In the genomic region with DNA sequence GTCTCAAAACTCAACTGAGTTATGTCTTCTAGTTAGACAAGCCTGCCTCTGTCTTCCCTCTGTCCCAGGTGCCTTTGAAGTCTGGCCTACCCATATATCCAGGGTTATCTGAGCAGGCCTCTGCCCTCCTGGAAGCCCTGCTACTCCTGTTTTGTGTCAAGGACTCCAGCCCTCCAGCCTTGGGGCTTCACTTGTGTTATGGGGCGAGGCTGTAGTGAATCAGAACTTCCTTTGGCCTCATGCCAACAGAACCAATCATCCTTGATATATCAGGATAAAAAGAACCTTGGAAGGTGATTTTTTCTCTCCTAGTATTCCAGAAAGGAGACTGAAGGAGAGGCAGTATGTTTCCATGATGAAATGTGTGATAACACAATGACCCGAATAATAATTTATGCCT, we compare ENCODE assay signal across 25 cellular contexts. TPM values are rescaled to one million over a fixed set of nuclear protein-coding genes. Genes with fewer than 3 reads are reported as not detected.
A peak's percentile ranks its signal among the peaks of the same experiment; 100 is the strongest.
DNase-seq lines count a peak whose midpoint lies in the region; ATAC-seq, FAIRE-seq and TF ChIP-seq lines count a peak whose summit lies in the region.
"Had no signal": no experiment of that assay in that cellular context is flagged by ENCODE, and none has a peak within 500 bp of the region (broad histone marks: within the 10 kb centered on the region; RNA-seq: fewer than 3 reads in every experiment).

No MANE protein-coding gene starts in this region.

- ATAC-seq in GM19395 (IDR thresholded peaks at IDR 0.05; ENCODE audit: unreplicated experiment) = no peak
- ATAC-seq: CD8-positive, alpha-beta T cell had no signal

- peak overlapping the region; percentile 51 for H3K27ac ChIP-seq in RWPE1
- H3K27ac ChIP-seq: 22Rv1, C4-2B, SJSA1 had no signal

- no peaks in the 10 kb centered on the region for H3K36me3 ChIP-seq in bronchial epithelial cell (ENCODE audit: control insufficient read depth, insufficient read depth, low read length)
- H3K36me3 ChIP-seq: HAP-1, SJSA1 had no signal

- POLR2A ChIA-PET in RWPE1 (lab: Yijun Ruan, JAX; ENCODE audit: low non-redundant PET) = no interaction called here

- TF ChIP-seq CTCF in RWPE1 (conservative IDR thresholded peaks at IDR 0.05; ENCODE audit: low read depth) (no peak), bronchial epithelial cell (IDR thresholded peaks at IDR 0.05; ENCODE audit: insufficient read depth, low read length, severe bottlenecking) (no peak)

- no peak for FAIRE-seq in bronchial epithelial cell (lab: Jason Lieb, UNC)
- FAIRE-seq: GM19239 had no signal

- no peak overlapping the region for H3K4me3 ChIP-seq in bronchial epithelial cell (ENCODE audit: low read depth, low read length)
- H3K4me3 ChIP-seq: HAP-1, SJSA1 had no signal

- no peaks in the 10 kb centered on the region for H3K27me3 ChIP-seq in bronchial epithelial cell (ENCODE audit: control insufficient read depth, insufficient read depth, low read length)
- H3K27me3 ChIP-seq: SJSA1 had no signal

- CTCF ChIA-PET in RWPE1 (lab: Yijun Ruan, JAX) = no interaction called here

- DNase-seq in DMS 273 (lab: John Stamatoyannopoulos, UW; ENCODE audit: unreplicated experiment) = peak; percentile 18
- no peak for DNase-seq in DMS 273 treated with DMSO at 0.1 percent for 48 hours (lab: John Stamatoyannopoulos, UW)
- peak; percentile 19 for DNase-seq in RWPE1 (ENCODE audit: low spot score)
- DNase-seq in bronchial epithelial cell (ENCODE audit: low read depth) = peak; percentile 60
- no peak for DNase-seq in NCI-H446 (lab: John Stamatoyannopoulos, UW)
- no peak for DNase-seq in NCI-H1105 treated with DMSO at 0.1 percent for 48 hours (lab: John Stamatoyannopoulos, UW)
- DNase-seq: Caco-2; CD8-positive, alpha-beta T cell; DMS79 treated with DMSO at 0.1 percent for 48 hours; GOT3; HFFc6; Karpas-422; MV-4-11; NCI-H2029; NCI-H2171 treated with DMSO at 0.1 percent for 48 hours; NCI-H345; NCI-H748 treated with DMSO at 0.1 percent for 48 hours; Right ventricle myocardium superior had no signal

RNA-seq across cellular contexts. Expression of a gene that starts 8.9 kb away (rescaled TPM):
- total RNA-seq in bronchial epithelial cell = not detected in 2 replicates
- total RNA-seq: B cell; Caco-2; CD8-positive, alpha-beta T cell; Right ventricle myocardium superior; SJSA1 had no signal

RNA-seq across cellular contexts. Expression of a gene that starts 40.6 kb away (rescaled TPM):
- total RNA-seq in bronchial epithelial cell = 3.2 and 5.1 TPM in 2 replicates

Comparison
In these comparisons a context has a peak if more than half of its experiments do, and no peak if none do; other contexts are left out.
1. DNase-seq: peak in DMS 273 (single experiment), RWPE1 (single experiment) and bronchial epithelial cell (single experiment); none in DMS 273 treated with DMSO at 0.1 percent for 48 hours (single experiment), NCI-H446 (0 of 2) and NCI-H1105 treated with DMSO at 0.1 percent for 48 hours (single experiment).